31 cellular contexts compared by ENCODE assay signal in the genomic region with DNA sequence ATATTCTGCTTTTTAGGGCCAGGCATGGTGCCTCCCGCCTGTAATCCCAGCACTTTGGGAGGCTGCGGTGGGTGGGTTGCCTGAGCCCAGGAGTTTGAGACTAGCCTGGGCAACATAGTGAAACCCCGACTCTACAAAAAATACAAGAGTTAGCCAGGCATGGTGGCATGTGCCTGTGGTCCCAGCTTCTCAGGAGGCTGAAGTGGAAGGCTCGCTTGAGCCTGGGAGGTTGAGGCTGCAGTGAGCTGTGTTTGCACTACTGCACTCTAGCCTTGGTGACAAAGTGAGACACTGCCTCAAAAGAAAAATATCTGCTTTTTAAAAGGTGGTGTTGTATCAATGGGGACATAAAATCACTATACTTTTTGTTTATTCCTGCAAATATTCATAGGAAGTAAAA.
"Had no signal": no experiment of that assay in that cellular context is flagged by ENCODE, and none has a peak within 500 bp of the region (broad histone marks: within the 10 kb centered on the region; RNA-seq: fewer than 3 reads in every experiment).

No MANE protein-coding gene starts in this region.

- H3K9me3 ChIP-seq: ascending aorta had no signal

- H3K27ac Mint-ChIP-seq: activated B cell treated with CpG ODN at 0.5 μM for 24 hours; activated CD4-positive, alpha-beta memory T cell treated with anti-CD3 and anti-CD28 coated beads for 36 hours; activated CD4-positive, alpha-beta T cell treated with anti-CD3 and anti-CD28 coated beads, Interleukin-2, amount 10 ng/mL, durations not matched to agents 7 days and 5 days; activated naive CD8-positive, alpha-beta T cell treated with anti-CD3 and anti-CD28 coated beads, Interleukin-2, amount 10 ng/mL, durations not matched to agents 7 days and 5 days; activated T-cell treated with anti-CD3 and anti-CD28 coated beads, Interleukin-2, amount 50 U/mL, for 72 hours; activated T-helper 2 cell treated with anti-CD3 and anti-CD28 coated beads, Interferon-gamma antibody, Interleukin-2, Interleukin-4, amounts not matched to agents 10 μg/mL and 5 μg/mL and 100 μg/mL, durations not matched to agents 14 hours and 24 hours and 36 hours had no signal

- H3K4me2 ChIP-seq: PC-9 had no signal

- H3K27me3 ChIP-seq: ascending aorta, cardiac muscle cell had no signal

- H3K4me3 Mint-ChIP-seq: activated B cell treated with CpG ODN at 0.5 μM for 24 hours; activated CD4-positive, alpha-beta memory T cell treated with anti-CD3 and anti-CD28 coated beads for 36 hours; activated CD4-positive, alpha-beta T cell treated with anti-CD3 and anti-CD28 coated beads, Interleukin-2, amount 10 ng/mL, durations not matched to agents 7 days and 5 days; activated naive CD8-positive, alpha-beta T cell treated with anti-CD3 and anti-CD28 coated beads, Interleukin-2, amount 10 ng/mL, durations not matched to agents 7 days and 5 days; activated T-cell treated with anti-CD3 and anti-CD28 coated beads, Interleukin-2, amount 50 U/mL, for 72 hours; central memory CD8-positive, alpha-beta T cell had no signal

- H3K27ac ChIP-seq: ascending aorta, cardiac muscle cell, PC-9, VCaP had no signal

- H3K36me3 Mint-ChIP-seq: activated CD4-positive, alpha-beta memory T cell treated with anti-CD3 and anti-CD28 coated beads for 36 hours; activated naive CD8-positive, alpha-beta T cell treated with anti-CD3 and anti-CD28 coated beads, Interleukin-2, amount 10 ng/mL, durations not matched to agents 7 days and 5 days had no signal

- H3K4me1 ChIP-seq: ascending aorta had no signal

- H2AFZ ChIP-seq: PC-9 had no signal

- DNase-seq: activated B cell treated with CpG ODN at 0.5 μM for 24 hours; activated CD4-positive, alpha-beta memory T cell treated with anti-CD3 and anti-CD28 coated beads for 36 hours; activated CD4-positive, alpha-beta T cell treated with anti-CD3 and anti-CD28 coated beads, Interleukin-2, amount 10 ng/mL, durations not matched to agents 7 days and 5 days; activated CD4-positive, CD25-positive, alpha-beta regulatory T cell treated with anti-CD3 and anti-CD28 coated beads, Interleukin-2, amount 50 U/mL, for 72 hours; activated gamma-delta T cell; activated naive CD4-positive, alpha-beta T cell treated with anti-CD3 and anti-CD28 coated beads, Interleukin-2, amount 50 U/mL, for 16 hours; activated naive CD8-positive, alpha-beta T cell treated with anti-CD3 and anti-CD28 coated beads, Interleukin-2, amount 10 ng/mL, durations not matched to agents 7 days and 5 days; activated T-cell treated with anti-CD3 and anti-CD28 coated beads, Interleukin-2, amount 50 U/mL, for 1 hour; activated T-cell treated with anti-CD3 and anti-CD28 coated beads, Interleukin-2, amount 50 U/mL, for 72 hours; amygdala; NCI-H1092 treated with DMSO at 0.1 percent for 48 hours; NCI-H146; NCI-H187; NCI-H2029 treated with DMSO at 0.1 percent for 48 hours; NCI-H2107; NCI-H2171; NCI-H510A; NCI-H526; NCI-H748 treated with DMSO at 0.1 percent for 48 hours; NK-92 treated with Interleukin-12 subunit alpha and Interleukin-12 subunit beta, amount 100 ng/mL, for 24 hours; PC-9; Right ventricle myocardium superior; SW 1271; T-helper 1 cell; T-helper 2 cell; T-helper 9 cell had no signal

- H3K36me3 ChIP-seq: ascending aorta, cardiac muscle cell had no signal

- H3K27me3 Mint-ChIP-seq: activated B cell treated with CpG ODN at 0.5 μM for 24 hours; activated CD4-positive, alpha-beta memory T cell treated with anti-CD3 and anti-CD28 coated beads for 36 hours; activated CD4-positive, alpha-beta T cell treated with anti-CD3 and anti-CD28 coated beads, Interleukin-2, amount 10 ng/mL, durations not matched to agents 7 days and 5 days; activated naive CD8-positive, alpha-beta T cell treated with anti-CD3 and anti-CD28 coated beads, Interleukin-2, amount 10 ng/mL, durations not matched to agents 7 days and 5 days; central memory CD8-positive, alpha-beta T cell had no signal

- H3K4me1 Mint-ChIP-seq: activated B cell treated with CpG ODN at 0.5 μM for 24 hours; activated CD4-positive, alpha-beta T cell treated with anti-CD3 and anti-CD28 coated beads, Interleukin-2, amount 10 ng/mL, durations not matched to agents 7 days and 5 days; activated naive CD8-positive, alpha-beta T cell treated with anti-CD3 and anti-CD28 coated beads, Interleukin-2, amount 10 ng/mL, durations not matched to agents 7 days and 5 days; central memory CD8-positive, alpha-beta T cell had no signal

- H3K9me3 Mint-ChIP-seq: activated B cell treated with CpG ODN at 0.5 μM for 24 hours; activated CD4-positive, alpha-beta memory T cell treated with anti-CD3 and anti-CD28 coated beads for 36 hours; activated CD4-positive, alpha-beta T cell treated with anti-CD3 and anti-CD28 coated beads, Interleukin-2, amount 10 ng/mL, durations not matched to agents 7 days and 5 days; activated naive CD8-positive, alpha-beta T cell treated with anti-CD3 and anti-CD28 coated beads, Interleukin-2, amount 10 ng/mL, durations not matched to agents 7 days and 5 days; activated T-cell treated with anti-CD3 and anti-CD28 coated beads, Interleukin-2, amount 50 U/mL, for 72 hours; activated T-helper 2 cell treated with anti-CD3 and anti-CD28 coated beads, Interferon-gamma antibody, Interleukin-2, Interleukin-4, amounts not matched to agents 10 μg/mL and 5 μg/mL and 100 μg/mL, durations not matched to agents 14 hours and 24 hours and 36 hours; central memory CD8-positive, alpha-beta T cell had no signal

- H3K4me3 ChIP-seq: ascending aorta, cardiac muscle cell, PC-9 had no signal

- ATAC-seq: activated T-cell treated with anti-CD3 and anti-CD28 coated beads, Interleukin-2, amount 50 U/mL, for 72 hours had no signal
